23 cellular contexts compared by ENCODE assay signal in the genomic region with DNA sequence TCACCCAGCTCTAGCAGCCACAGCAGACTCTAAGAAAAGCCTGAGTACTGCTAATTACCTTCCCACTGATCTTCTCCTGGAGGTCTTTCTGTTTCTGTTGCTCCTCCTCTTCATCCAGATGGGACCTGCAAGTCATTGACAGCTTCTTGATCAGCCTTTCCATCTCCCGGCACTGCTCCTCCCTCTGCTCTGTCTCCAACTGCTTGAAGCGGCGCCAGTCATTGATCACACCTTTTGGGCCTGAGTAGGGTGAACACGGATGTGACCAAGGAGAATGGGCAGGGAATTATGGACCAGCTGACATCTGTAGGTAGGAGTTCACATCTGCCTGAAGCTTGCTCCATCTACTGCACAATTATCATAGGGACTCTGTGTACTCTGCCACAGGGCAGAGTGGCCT. TPM values are rescaled to one million over a fixed set of nuclear protein-coding genes. Genes with fewer than 3 reads are reported as not detected.
DNase-seq lines count a peak whose midpoint lies in the region; ATAC-seq and TF ChIP-seq lines count a peak whose summit lies in the region.
"Had no signal": no experiment of that assay in that cellular context is flagged by ENCODE, and none has a peak within 500 bp of the region (broad histone marks: within the 10 kb centered on the region; RNA-seq: fewer than 3 reads in every experiment).

No MANE protein-coding gene starts in this region.

- TF ChIP-seq CTCF in Loucy (conservative IDR thresholded peaks at IDR 0.05; ENCODE audit: low read length) (no peak), colonic mucosa (IDR thresholded peaks at IDR 0.05) (no peak), osteocyte (IDR thresholded peaks at IDR 0.05) (no peak)

- H3F3A ChIP-seq in Loucy (ENCODE audit: low read depth) = peaks cover 13% of the 10 kb centered on the region; the same call in 1 of the 2 replicates

- H3K27ac ChIP-seq in CD4-positive, alpha-beta memory T cell (ENCODE audit: low read depth, low read length) = no peak overlapping the region
- H3K27ac ChIP-seq in colonic mucosa = no peak overlapping the region
- H3K27ac ChIP-seq: C4-2B, GM23248, SK-N-MC had no signal

- no peak for TF ChIP-seq POLR2A in GM18505 (IDR thresholded peaks at IDR 0.05; ENCODE audit: borderline replicate concordance, extremely low read depth, insufficient read depth, insufficient read length)

- no peaks in the 10 kb centered on the region for H3K27me3 ChIP-seq in CD4-positive, alpha-beta memory T cell (ENCODE audit: insufficient read depth, low read length)
- H3K27me3 ChIP-seq in Loucy (ENCODE audit: insufficient read depth, low read length, poor library complexity, severe bottlenecking) (no peaks in the 10 kb centered on the region), colonic mucosa (no peaks in the 10 kb centered on the region)
- H3K27me3 ChIP-seq: dorsolateral prefrontal cortex, left lung had no signal

- peaks cover 45 to 74% (median 57%) of the 10 kb centered on the region in 4 donors for H3K4me1 Mint-ChIP-seq in CD4-positive, alpha-beta memory T cell
- H3K4me1 Mint-ChIP-seq in osteocyte (ENCODE audit: unreplicated experiment) = peaks cover 39% of the 10 kb centered on the region

- H2AFZ ChIP-seq in Loucy (ENCODE audit: low read length) = no peak overlapping the region
- H2AFZ ChIP-seq: GM23248 had no signal

- intact Hi-C loops in CD4-positive, alpha-beta memory T cell (cut with micrococcal nuclease) = loop anchor here (10.0 kb wide), 1 partner anchor 558 kb away; a partner anchor contains a TSS
- intact Hi-C loops in colonic mucosa (cut with DNase I) = no loop called here
- intact Hi-C loops in posterior vena cava (cut with DNase I) = no loop called here

- H3K4me1 ChIP-seq in CD4-positive, alpha-beta memory T cell (ENCODE audit: insufficient read depth, low read length) = peaks cover 69% of the 10 kb centered on the region
- H3K4me1 ChIP-seq in Loucy (ENCODE audit: insufficient read depth, low read length, poor library complexity, severe bottlenecking) (peaks cover 63% of the 10 kb centered on the region), colonic mucosa (peaks cover 4% of the 10 kb centered on the region)

- no peaks in the 10 kb centered on the region for H3K27me3 Mint-ChIP-seq in CD4-positive, alpha-beta memory T cell
- no peaks in the 10 kb centered on the region for H3K27me3 Mint-ChIP-seq in osteocyte (ENCODE audit: unreplicated experiment)
- H3K27me3 Mint-ChIP-seq: naive B cell had no signal

- H3K9me3 Mint-ChIP-seq in CD4-positive, alpha-beta memory T cell = no peaks in the 10 kb centered on the region
- no peaks in the 10 kb centered on the region for H3K9me3 Mint-ChIP-seq in osteocyte (ENCODE audit: unreplicated experiment)
- H3K9me3 Mint-ChIP-seq: mesothelial cell of epicardium, naive B cell had no signal

- H3K4me3 Mint-ChIP-seq in CD4-positive, alpha-beta memory T cell = no peak overlapping the region
- H3K4me3 Mint-ChIP-seq in osteocyte (ENCODE audit: unreplicated experiment) = no peak overlapping the region
- H3K4me3 Mint-ChIP-seq: mesothelial cell of epicardium, naive B cell had no signal

- peak overlapping the region in 5 of 7 donors; percentile 13 to 79 (median 63) for H3K27ac Mint-ChIP-seq in CD4-positive, alpha-beta memory T cell
- H3K27ac Mint-ChIP-seq in osteocyte (ENCODE audit: unreplicated experiment) = no peak overlapping the region
- H3K27ac Mint-ChIP-seq: mesothelial cell of epicardium had no signal

- peak overlapping the region; percentile 71 for H3K4me2 ChIP-seq in Loucy (ENCODE audit: low read depth, low read length, poor library complexity, severe bottlenecking)
- H3K4me2 ChIP-seq: smooth muscle cell had no signal

- H3K36me3 ChIP-seq in CD4-positive, alpha-beta memory T cell (ENCODE audit: insufficient read depth, low read length) = peaks cover 16% of the 10 kb centered on the region
- H3K36me3 ChIP-seq in Loucy (ENCODE audit: insufficient read depth, low read length) = peaks cover 34% of the 10 kb centered on the region
- no peaks in the 10 kb centered on the region for H3K36me3 ChIP-seq in colonic mucosa

- DNase-seq in CD4-positive, alpha-beta memory T cell = no peak
- DNase-seq in colonic mucosa (peak; percentile 8), osteocyte (ENCODE audit: extremely low spot score, unreplicated experiment) (peak; percentile 51), posterior vena cava (ENCODE audit: low spot score) (no peak), T-helper 2 cell (no peak)
- DNase-seq: dorsolateral prefrontal cortex, GM23248, left lung, naive B cell, NCI-H146, NCI-H2107, NCI-H774, nucleus accumbens, OCI-M1 had no signal

- H3K9ac ChIP-seq in Loucy (ENCODE audit: low read depth, low read length, poor library complexity, severe bottlenecking) = peak overlapping the region; percentile 14
- no peak overlapping the region for H3K9ac ChIP-seq in colonic mucosa (ENCODE audit: low read depth in 2 of 2, low read length in 2 of 2)
- H3K9ac ChIP-seq: GM23248 had no signal

- no peaks in the 10 kb centered on the region for H3K9me2 ChIP-seq in Loucy (replicated peaks; ENCODE audit: low read depth, low read length)

- POLR2A ChIA-PET in CD4-positive, alpha-beta memory T cell (lab: Charles Lee; ENCODE audit: partially characterized antibody) = interaction anchor here (0.6 kb wide), 1 partner anchor 518 kb away, joined by 3 read pairs; no protein-coding TSS in a partner anchor

- no peaks in the 10 kb centered on the region for H3K9me3 ChIP-seq in CD4-positive, alpha-beta memory T cell (ENCODE audit: control insufficient read depth in 1 of 2, low read length in 2 of 2)
- H3K9me3 ChIP-seq in Loucy (ENCODE audit: insufficient read depth, low read depth, low read length) (no peaks in the 10 kb centered on the region), colonic mucosa (no peaks in the 10 kb centered on the region)
- H3K9me3 ChIP-seq: left lung had no signal

- no peak for ATAC-seq in GM18505 (IDR thresholded peaks at IDR 0.05; ENCODE audit: unreplicated experiment)
- ATAC-seq: left lung had no signal

- peaks cover 27 to 62% of the 10 kb centered on the region in 2 donors for H3K36me3 Mint-ChIP-seq in CD4-positive, alpha-beta memory T cell
- H3K36me3 Mint-ChIP-seq in osteocyte (ENCODE audit: unreplicated experiment) = peaks cover 38% of the 10 kb centered on the region

- peaks cover 89% of the 10 kb centered on the region for H3K79me2 ChIP-seq in Loucy (ENCODE audit: insufficient read depth, low read length)

- CTCF ChIA-PET in CD4-positive, alpha-beta memory T cell (lab: Charles Lee; ENCODE audit: partially characterized antibody) = interaction anchor here (0.8 to 1.2 kb wide), 3 partner anchors 9 to 13 kb away, joined by 3 to 4 read pairs (median 3); no protein-coding TSS in a partner anchor

- H3K4me3 ChIP-seq in CD4-positive, alpha-beta memory T cell (ENCODE audit: low read length in 2 of 2) = no peak overlapping the region
- H3K4me3 ChIP-seq in Loucy (ENCODE audit: low read length, poor library complexity, severe bottlenecking) = no peak overlapping the region
- no peak overlapping the region for H3K4me3 ChIP-seq in colonic mucosa
- H3K4me3 ChIP-seq: dorsolateral prefrontal cortex, GM23248, left lung, SK-N-MC, smooth muscle cell had no signal

- H4K20me1 ChIP-seq in Loucy (ENCODE audit: insufficient read depth, low read length, poor library complexity, severe bottlenecking) = peaks cover 66% of the 10 kb centered on the region

RNA-seq across cellular contexts. Expression of a gene that starts 5.4 kb away (rescaled TPM):
- 10 to 100 TPM; 16.5 to 18.1 TPM for total RNA-seq in CD4-positive, alpha-beta memory T cell
- 10 to 100 TPM; 10.4 to 12.1 TPM for polyA plus RNA-seq in CD4-positive, alpha-beta memory T cell
- 10 to 100 TPM; 14.9 to 16.2 TPM for total RNA-seq in colonic mucosa
- total RNA-seq in osteocyte = 27.4 and 30.6 TPM in 2 replicates
- total RNA-seq in posterior vena cava = 10 to 100 TPM; 12.1 to 15.8 TPM

RNA-seq across cellular contexts. Expression of a gene that starts 23.0 kb away (rescaled TPM):
- total RNA-seq in CD4-positive, alpha-beta memory T cell = not detected
- polyA plus RNA-seq in CD4-positive, alpha-beta memory T cell = not detected
- total RNA-seq in colonic mucosa (not detected), osteocyte (not detected in 2 replicates), posterior vena cava (not detected)
- total RNA-seq: dorsolateral prefrontal cortex; glomerular endothelial cell; GM23248; left lung; mesothelial cell of epicardium; smooth muscle cell; T-helper 2 cell treated with Interferon-gamma antibody and Interleukin-4, amounts not matched to agents 100 ng/mL and 5 ng/mL, for 36 hours; urinary bladder had no signal
- polyA plus RNA-seq: GM23248, smooth muscle cell, urinary bladder had no signal

RNA-seq across cellular contexts. Expression of a gene that starts 34.2 kb away (rescaled TPM):
- not detected for total RNA-seq in CD4-positive, alpha-beta memory T cell
- polyA plus RNA-seq in CD4-positive, alpha-beta memory T cell = not detected
- not detected for total RNA-seq in colonic mucosa
- not detected in 2 replicates for total RNA-seq in osteocyte
- not detected for total RNA-seq in posterior vena cava
- total RNA-seq: dorsolateral prefrontal cortex; glomerular endothelial cell; GM23248; left lung; mesothelial cell of epicardium; smooth muscle cell; T-helper 2 cell treated with Interferon-gamma antibody and Interleukin-4, amounts not matched to agents 100 ng/mL and 5 ng/mL, for 36 hours; urinary bladder had no signal
- polyA plus RNA-seq: GM23248, smooth muscle cell, urinary bladder had no signal

Comparison
In these comparisons a context has a peak if more than half of its experiments do, and no peak if none do; other contexts are left out.
1. DNase-seq: peak in colonic mucosa (single experiment) and osteocyte (single experiment); none in CD4-positive, alpha-beta memory T cell (0 of 5), posterior vena cava (single experiment) and T-helper 2 cell (0 of 5).